ENCODE assay signal across 1 cellular context in genomic region chr9:114081441-114082016, GRCh38.
A peak's percentile ranks its signal among the peaks of the same experiment; 100 is the strongest.
TF ChIP-seq lines count a peak whose summit lies in the region.

No MANE protein-coding gene starts in this region.

TF ChIP-seq in HepG2, 621 proteins besides CTCF, POLR2A, EP300 and RAD21 (continued from another document and continues in another):
- peak; percentile 9; the same call in 1 of the 2 replicates for TF ChIP-seq UBTF (CRISPR knock-in tag; IDR thresholded peaks at IDR 0.05)
- 0 out of 2 replicates have a peak, but pooled peaks have one; percentile 18 for TF ChIP-seq ZHX1 (CRISPR knock-in tag; IDR thresholded peaks at IDR 0.05; ENCODE audit: low read depth)
- TF ChIP-seq SMC3 (IDR thresholded peaks at IDR 0.05; ENCODE audit: low read length) = no peak
- 0 out of 2 replicates have a peak, but pooled peaks have one; percentile 41 for TF ChIP-seq CHD4 (IDR thresholded peaks at IDR 0.05; ENCODE audit: borderline replicate concordance, low read length)
- TF ChIP-seq ATF1 (CRISPR knock-in tag; IDR thresholded peaks at IDR 0.05) = no peak
- peak; percentile 62; the same call in 1 of the 2 replicates for TF ChIP-seq ZNF556 (CRISPR knock-in tag; IDR thresholded peaks at IDR 0.05; ENCODE audit: borderline replicate concordance)
- TF ChIP-seq ZSCAN21 (CRISPR knock-in tag; IDR thresholded peaks at IDR 0.05; ENCODE audit: borderline replicate concordance) = peak; percentile 1; the same call in 1 of the 2 replicates
- TF ChIP-seq ZNF766 (CRISPR knock-in tag; IDR thresholded peaks at IDR 0.05; ENCODE audit: borderline replicate concordance) = 0 out of 2 replicates have a peak, but pooled peaks have one; percentile 20
- no peak for TF ChIP-seq TBL1XR1 (IDR thresholded peaks at IDR 0.05; ENCODE audit: borderline replicate concordance, low read length, partially characterized antibody)
- no peak for TF ChIP-seq ZKSCAN5 (CRISPR knock-in tag; IDR thresholded peaks at IDR 0.05)
- TF ChIP-seq SALL1 (CRISPR knock-in tag; IDR thresholded peaks at IDR 0.05) = no peak
- no peak for TF ChIP-seq ZSCAN12 (CRISPR knock-in tag; IDR thresholded peaks at IDR 0.05)
- 0 out of 2 replicates have a peak, but pooled peaks have one; percentile 4 for TF ChIP-seq ZNF274 (CRISPR knock-in tag; IDR thresholded peaks at IDR 0.05)
- no peak for TF ChIP-seq ZBTB2 (CRISPR knock-in tag; IDR thresholded peaks at IDR 0.05; ENCODE audit: low read depth)
- TF ChIP-seq ZNF784 (CRISPR knock-in tag; IDR thresholded peaks at IDR 0.05; ENCODE audit: borderline replicate concordance) = no peak
- 0 out of 2 replicates have a peak, but pooled peaks have one; percentile 46 for TF ChIP-seq FOXO4 (CRISPR knock-in tag; conservative IDR thresholded peaks at IDR 0.05)
- TF ChIP-seq ZNF503 (CRISPR knock-in tag; IDR thresholded peaks at IDR 0.05) = 0 out of 2 replicates have a peak, but pooled peaks have one; percentile 42
- TF ChIP-seq ZNF446 (CRISPR knock-in tag; IDR thresholded peaks at IDR 0.05) = 0 out of 2 replicates have a peak, but pooled peaks have one; percentile 12
- no peak for TF ChIP-seq STAT5B (CRISPR knock-in tag; IDR thresholded peaks at IDR 0.05)
- TF ChIP-seq MTERF4 (CRISPR knock-in tag; IDR thresholded peaks at IDR 0.05) = no peak
- TF ChIP-seq ZNF691 (CRISPR knock-in tag; IDR thresholded peaks at IDR 0.05; ENCODE audit: borderline replicate concordance, low read depth) = peak; percentile 16; the same call in 1 of the 2 replicates
- no peak for TF ChIP-seq CBFB (CRISPR knock-in tag; IDR thresholded peaks at IDR 0.05)
- TF ChIP-seq XBP1 (CRISPR knock-in tag; IDR thresholded peaks at IDR 0.05) = no peak
- 0 out of 2 replicates have a peak, but pooled peaks have one; percentile 7 for TF ChIP-seq ZNF563 (CRISPR knock-in tag; IDR thresholded peaks at IDR 0.05)
- no peak for TF ChIP-seq ZNF382 (CRISPR knock-in tag; IDR thresholded peaks at IDR 0.05; ENCODE audit: borderline replicate concordance)
- TF ChIP-seq ZMAT3 (CRISPR knock-in tag; conservative IDR thresholded peaks at IDR 0.05) = peak; percentile 10; the same call in 1 of the 2 replicates
- peak; percentile 48; the same call in 1 of the 2 replicates for TF ChIP-seq POLR2AphosphoS5 (IDR thresholded peaks at IDR 0.05; ENCODE audit: low read depth, low read length)
- TF ChIP-seq ZSCAN25 (CRISPR knock-in tag; IDR thresholded peaks at IDR 0.05) = no peak
- TF ChIP-seq ZNF557 (CRISPR knock-in tag; IDR thresholded peaks at IDR 0.05) = peak; percentile 79; the same call in 1 of the 2 replicates
- TF ChIP-seq ZNF777 (CRISPR knock-in tag; IDR thresholded peaks at IDR 0.05) = peak; percentile 32; the same call in 1 of the 2 replicates
- TF ChIP-seq BRCA1 (CRISPR knock-in tag; IDR thresholded peaks at IDR 0.05) = no peak; the same call in 1 of the 2 replicates
- peak in 1 of 2 experiments; percentile 6; a peak in 2 of 4 replicates for TF ChIP-seq HMGXB4 (CRISPR knock-in tag; IDR thresholded peaks at IDR 0.05; ENCODE audit: borderline replicate concordance in 1 of 2, low read depth in 1 of 2)
- peak; percentile 83; the same call in 1 of the 2 replicates for TF ChIP-seq ZC3H4 (CRISPR knock-in tag; IDR thresholded peaks at IDR 0.05; ENCODE audit: borderline replicate concordance)
- TF ChIP-seq KAT7 (CRISPR knock-in tag; IDR thresholded peaks at IDR 0.05; ENCODE audit: borderline replicate concordance) = 0 out of 2 replicates have a peak, but pooled peaks have one; percentile 12
- 0 out of 2 replicates have a peak, but pooled peaks have one; percentile 11 for TF ChIP-seq ZNF704 (CRISPR knock-in tag; IDR thresholded peaks at IDR 0.05; ENCODE audit: borderline replicate concordance)
- no peak for TF ChIP-seq ZNF747 (CRISPR knock-in tag; IDR thresholded peaks at IDR 0.05; ENCODE audit: borderline replicate concordance)
- peak; percentile 18 for TF ChIP-seq RBM39 (IDR thresholded peaks at IDR 0.05; ENCODE audit: low read depth, low read length, poor library complexity, severe bottlenecking)
- 0 out of 2 replicates have a peak, but pooled peaks have one; percentile 4 for TF ChIP-seq ZNF605 (CRISPR knock-in tag; IDR thresholded peaks at IDR 0.05)
- TF ChIP-seq ZNF121 (CRISPR knock-in tag; IDR thresholded peaks at IDR 0.05) = peak; percentile 100
